9 cellular contexts compared by ENCODE assay signal in genomic region chr15:67253103-67253502, GRCh38. TPM values are rescaled to one million over a fixed set of nuclear protein-coding genes. Genes with fewer than 3 reads are reported as not detected.
A peak's percentile ranks its signal among the peaks of the same experiment; 100 is the strongest.
DNase-seq lines count a peak whose midpoint lies in the region; ATAC-seq and TF ChIP-seq lines count a peak whose summit lies in the region.
"Had no signal": no experiment of that assay in that cellular context is flagged by ENCODE, and none has a peak within 500 bp of the region (broad histone marks: within the 10 kb centered on the region; RNA-seq: fewer than 3 reads in every experiment).

No MANE protein-coding gene starts in this region.

- no peak for TF ChIP-seq POLR2A in stomach (IDR thresholded peaks at IDR 0.05)

- intact Hi-C loops in stomach (cut with DNase I; ENCODE audit: low total_unique reads) = no loop called here

- H3K4me2 ChIP-seq in mesendoderm (ENCODE audit: low read length) = no peak overlapping the region

- peaks cover 10% of the 10 kb centered on the region for H3K27me3 ChIP-seq in iPS-15b (ENCODE audit: control insufficient read depth, insufficient read depth, low read length)
- H3K27me3 ChIP-seq in stomach = no peaks in the 10 kb centered on the region
- no peaks in the 10 kb centered on the region for H3K27me3 ChIP-seq in mesendoderm (ENCODE audit: insufficient read depth, low read length, poor library complexity)
- H3K27me3 ChIP-seq: uterus had no signal

- no peak for ATAC-seq in activated CD8-positive, alpha-beta memory T cell treated with anti-CD3 and anti-CD28 coated beads, Interleukin-2, amount 10 ng/mL, durations not matched to agents 7 days and 5 days
- no peak for ATAC-seq in activated CD8-positive, alpha-beta T cell treated with anti-CD3 and anti-CD28 coated beads, Interleukin-2, amount 10 ng/mL, durations not matched to agents 7 days and 5 days

- no peak overlapping the region for H3K23ac ChIP-seq in mesendoderm (ENCODE audit: low read length)

- H3K4me1 ChIP-seq in iPS-15b (ENCODE audit: control insufficient read depth, insufficient read depth, low read length) (no peaks in the 10 kb centered on the region), stomach (peaks cover 0 to 39% (median 30%) of the 10 kb centered on the region in 4 donors), mesendoderm (ENCODE audit: control insufficient read depth, low read depth, low read length) (no peaks in the 10 kb centered on the region)
- H3K4me1 ChIP-seq: uterus had no signal

- no peak overlapping the region for H3K9ac ChIP-seq in iPS-15b (ENCODE audit: low read depth, low read length)
- H3K9ac ChIP-seq in mesendoderm (ENCODE audit: low read length) = no peak overlapping the region

- whole genome bisulfite sequencing in stomach, 5 donors = 60 to 72% (median 68%) methylated on average over 10 to 12 of the region's 12 CpGs
- no CpG with 5 or more reads among the region's 12 CpGs for WGBS in mesendoderm (ENCODE audit: extremely low coverage, insufficient coverage, low lambda C conversion rate)

- CTCF ChIA-PET in activated CD8-positive, alpha-beta memory T cell treated with anti-CD3 and anti-CD28 coated beads, Interleukin-2, amount 10 ng/mL, durations not matched to agents 7 days and 5 days (lab: Charles Lee) = no interaction called here
- CTCF ChIA-PET in activated CD8-positive, alpha-beta T cell treated with anti-CD3 and anti-CD28 coated beads, Interleukin-2, amount 10 ng/mL, durations not matched to agents 7 days and 5 days (lab: Charles Lee) = no interaction called here

- DNase-seq in activated CD8-positive, alpha-beta memory T cell treated with anti-CD3 and anti-CD28 coated beads, Interleukin-2, amount 10 ng/mL, durations not matched to agents 7 days and 5 days = no peak
- no peak for DNase-seq in activated CD8-positive, alpha-beta memory T cell treated with anti-CD3 and anti-CD28 coated beads for 24 hours
- DNase-seq in activated CD8-positive, alpha-beta T cell treated with anti-CD3 and anti-CD28 coated beads, Interleukin-2, amount 10 ng/mL, durations not matched to agents 7 days and 5 days = no peak
- DNase-seq in stomach (no peak), mesendoderm (no peak), DMS53 (lab: John Stamatoyannopoulos, UW) (no peak), Kasumi-1 (lab: John Stamatoyannopoulos, UW) (no peak)
- DNase-seq: uterus had no signal

- H3K36me3 ChIP-seq in iPS-15b (ENCODE audit: control insufficient read depth, insufficient read depth, low read length) (no peaks in the 10 kb centered on the region), stomach (no peaks in the 10 kb centered on the region), mesendoderm (ENCODE audit: control insufficient read depth, insufficient read depth, low read length) (no peaks in the 10 kb centered on the region)
- H3K36me3 ChIP-seq: uterus had no signal

- H3K4me3 ChIP-seq in iPS-15b (ENCODE audit: low read depth, low read length) (peak overlapping the region; percentile 73), stomach (peak overlapping the region; percentile 78 to 90 (median 81)), mesendoderm (ENCODE audit: low read length) (no peak overlapping the region)

- H3K4me1 Mint-ChIP-seq in activated CD8-positive, alpha-beta memory T cell treated with anti-CD3 and anti-CD28 coated beads, Interleukin-2, amount 10 ng/mL, durations not matched to agents 7 days and 5 days = peaks cover 41% of the 10 kb centered on the region
- peaks cover 34% of the 10 kb centered on the region for H3K4me1 Mint-ChIP-seq in activated CD8-positive, alpha-beta T cell treated with anti-CD3 and anti-CD28 coated beads, Interleukin-2, amount 10 ng/mL, durations not matched to agents 7 days and 5 days (ENCODE audit: low read depth)

- H3K27me3 Mint-ChIP-seq in activated CD8-positive, alpha-beta memory T cell treated with anti-CD3 and anti-CD28 coated beads, Interleukin-2, amount 10 ng/mL, durations not matched to agents 7 days and 5 days = peaks cover 4% of the 10 kb centered on the region
- peaks cover 11% of the 10 kb centered on the region for H3K27me3 Mint-ChIP-seq in activated CD8-positive, alpha-beta T cell treated with anti-CD3 and anti-CD28 coated beads, Interleukin-2, amount 10 ng/mL, durations not matched to agents 7 days and 5 days (ENCODE audit: low read depth)

- H3K18ac ChIP-seq in mesendoderm (ENCODE audit: low read length) = no peak overlapping the region

- no peak overlapping the region for H3K4ac ChIP-seq in mesendoderm (ENCODE audit: low read depth, low read length)

- H3K27ac ChIP-seq in stomach (peak overlapping the region in 4 of 5 donors; percentile 74 to 94 (median 93)), mesendoderm (ENCODE audit: low read depth, low read length) (no peak overlapping the region)

- H2BK15ac ChIP-seq in mesendoderm (replicated peaks; ENCODE audit: low read depth) = no peak overlapping the region

- peak overlapping the region; percentile 89 for H3K4me3 Mint-ChIP-seq in activated CD8-positive, alpha-beta memory T cell treated with anti-CD3 and anti-CD28 coated beads, Interleukin-2, amount 10 ng/mL, durations not matched to agents 7 days and 5 days
- H3K4me3 Mint-ChIP-seq in activated CD8-positive, alpha-beta T cell treated with anti-CD3 and anti-CD28 coated beads, Interleukin-2, amount 10 ng/mL, durations not matched to agents 7 days and 5 days = peak overlapping the region; percentile 92

- H3K9me3 Mint-ChIP-seq in activated CD8-positive, alpha-beta memory T cell treated with anti-CD3 and anti-CD28 coated beads, Interleukin-2, amount 10 ng/mL, durations not matched to agents 7 days and 5 days (ENCODE audit: low read depth) = no peaks in the 10 kb centered on the region
- H3K9me3 Mint-ChIP-seq in activated CD8-positive, alpha-beta T cell treated with anti-CD3 and anti-CD28 coated beads, Interleukin-2, amount 10 ng/mL, durations not matched to agents 7 days and 5 days (ENCODE audit: insufficient read depth) = no peaks in the 10 kb centered on the region

- H3K27ac Mint-ChIP-seq in activated CD8-positive, alpha-beta memory T cell treated with anti-CD3 and anti-CD28 coated beads, Interleukin-2, amount 10 ng/mL, durations not matched to agents 7 days and 5 days = peak overlapping the region; percentile 96
- H3K27ac Mint-ChIP-seq in activated CD8-positive, alpha-beta T cell treated with anti-CD3 and anti-CD28 coated beads, Interleukin-2, amount 10 ng/mL, durations not matched to agents 7 days and 5 days = peak overlapping the region; percentile 95

- no peak for TF ChIP-seq EP300 in stomach (IDR thresholded peaks at IDR 0.05)

- H3K79me1 ChIP-seq in mesendoderm (ENCODE audit: low read length) = peaks cover 6% of the 10 kb centered on the region

- peaks cover 16% of the 10 kb centered on the region for H3K79me2 ChIP-seq in mesendoderm (ENCODE audit: control insufficient read depth, insufficient read depth, low read length)

- no peaks in the 10 kb centered on the region for H3K9me3 ChIP-seq in iPS-15b (ENCODE audit: control insufficient read depth, insufficient read depth, low read length)
- H3K9me3 ChIP-seq in stomach = no peaks in the 10 kb centered on the region
- H3K9me3 ChIP-seq: uterus had no signal

- no peak overlapping the region for H4K5ac ChIP-seq in mesendoderm (ENCODE audit: low read length)

- H4K8ac ChIP-seq in mesendoderm (ENCODE audit: low read depth, low read length) = no peak overlapping the region

- H2AK5ac ChIP-seq in mesendoderm (ENCODE audit: low read length) = no peak overlapping the region

- no peak overlapping the region for H2BK120ac ChIP-seq in mesendoderm (ENCODE audit: low read depth, low read length)

- H3K36me3 Mint-ChIP-seq in activated CD8-positive, alpha-beta memory T cell treated with anti-CD3 and anti-CD28 coated beads, Interleukin-2, amount 10 ng/mL, durations not matched to agents 7 days and 5 days = peaks cover 21% of the 10 kb centered on the region
- peaks cover 14% of the 10 kb centered on the region for H3K36me3 Mint-ChIP-seq in activated CD8-positive, alpha-beta T cell treated with anti-CD3 and anti-CD28 coated beads, Interleukin-2, amount 10 ng/mL, durations not matched to agents 7 days and 5 days (ENCODE audit: low read depth)

- no peak overlapping the region for H3K56ac ChIP-seq in mesendoderm (ENCODE audit: low read length)

- TF ChIP-seq CTCF in stomach (IDR thresholded peaks at IDR 0.05) = no peak

- H2BK5ac ChIP-seq in mesendoderm (ENCODE audit: low read length) = no peak overlapping the region

- POLR2A ChIA-PET in activated CD8-positive, alpha-beta T cell treated with anti-CD3 and anti-CD28 coated beads, Interleukin-2, amount 10 ng/mL, durations not matched to agents 7 days and 5 days (lab: Charles Lee) = no interaction called here

RNA-seq across cellular contexts. Expression of gene AAGAB, which starts 1.4 kb away (rescaled TPM):
- total RNA-seq in activated CD8-positive, alpha-beta memory T cell treated with anti-CD3 and anti-CD28 coated beads, Interleukin-2, amount 10 ng/mL, durations not matched to agents 7 days and 5 days = 10 to 100 TPM; 46.8 to 57.0 TPM
- 10 to 100 TPM; 57.2 TPM for total RNA-seq in activated CD8-positive, alpha-beta T cell treated with anti-CD3 and anti-CD28 coated beads, Interleukin-2, amount 10 ng/mL, durations not matched to agents 7 days and 5 days
- 10 to 100 TPM; 16.9 to 89.5 (median 51.4) TPM for total RNA-seq in stomach
- 10 to 100 TPM; 11.2 to 30.5 (median 23.2) TPM for polyA plus RNA-seq in stomach
- polyA plus RNA-seq in mesendoderm (2013, experiment 1 of 2) = 25.9 TPM
- 25.8 TPM for polyA plus RNA-seq in mesendoderm (2013, experiment 2 of 2)

RNA-seq across cellular contexts. Expression of gene IQCH, which starts 1.5 kb away (rescaled TPM):
- total RNA-seq in activated CD8-positive, alpha-beta memory T cell treated with anti-CD3 and anti-CD28 coated beads, Interleukin-2, amount 10 ng/mL, durations not matched to agents 7 days and 5 days = 1 to 10 TPM in 1 of 2 experiments, under 1 TPM in 1; 0.98 to 1.9 TPM
- 1 to 10 TPM in 1 of 2 experiments, under 1 TPM in 1; 0.97 to 2.2 TPM for total RNA-seq in activated CD8-positive, alpha-beta T cell treated with anti-CD3 and anti-CD28 coated beads, Interleukin-2, amount 10 ng/mL, durations not matched to agents 7 days and 5 days
- 1 to 10 TPM in 3 of 5 donors, under 1 TPM in 1, not detected in 1; 0.29 to 9.4 (median 4.6) TPM for total RNA-seq in stomach
- 1 to 10 TPM in 2 of 3 donors, under 1 TPM in 1; 0.25 to 1.7 (median 1.7) TPM for polyA plus RNA-seq in stomach
- 0.48 TPM for polyA plus RNA-seq in mesendoderm (2013, experiment 1 of 2)
- 0.50 TPM for polyA plus RNA-seq in mesendoderm (2013, experiment 2 of 2)
